Comparison of ENCODE assay signal across 9 cellular contexts in genomic region chr2:128472789-128473174, GRCh38.
DNase-seq lines count a peak whose midpoint lies in the region; ATAC-seq, FAIRE-seq and TF ChIP-seq lines count a peak whose summit lies in the region.
"Had no signal": no experiment of that assay in that cellular context is flagged by ENCODE, and none has a peak within 500 bp of the region (broad histone marks: within the 10 kb centered on the region; RNA-seq: fewer than 3 reads in every experiment).

No MANE protein-coding gene starts in this region.

- peaks cover 26% of the 10 kb centered on the region for H3K9me3 ChIP-seq in astrocyte (ENCODE audit: insufficient read depth, low read depth, low read length)
- no peaks in the 10 kb centered on the region for H3K9me3 ChIP-seq in parathyroid adenoma (ENCODE audit: control insufficient read depth, low read length)
- H3K9me3 ChIP-seq in WERI-Rb-1 (ENCODE audit: severe bottlenecking) = peaks cover 28% of the 10 kb centered on the region

- no peaks in the 10 kb centered on the region for H3K4me1 ChIP-seq in astrocyte (ENCODE audit: insufficient read depth, low read length)
- H3K4me1 ChIP-seq in parathyroid adenoma = peaks cover 9% of the 10 kb centered on the region

- H4K20me1 ChIP-seq in astrocyte (ENCODE audit: insufficient read depth, low read length) = no peaks in the 10 kb centered on the region

- DNase-seq in astrocyte (ENCODE audit: low read depth) = peak; percentile 23
- no peak for DNase-seq in HCEC 1CT
- no peak for DNase-seq in WERI-Rb-1
- no peak for DNase-seq in nephron progenitor cell
- DNase-seq: effector CD4-positive, alpha-beta T cell had no signal

- H3K36me3 ChIP-seq in astrocyte (ENCODE audit: insufficient read depth, low read length) (no peaks in the 10 kb centered on the region), parathyroid adenoma (ENCODE audit: control insufficient read depth, insufficient read depth, low read length) (no peaks in the 10 kb centered on the region), WERI-Rb-1 (no peaks in the 10 kb centered on the region)

- peaks cover 26% of the 10 kb centered on the region for H3K27me3 Mint-ChIP-seq in astrocyte (ENCODE audit: low read depth, unreplicated experiment)
- peaks cover 12% of the 10 kb centered on the region for H3K27me3 Mint-ChIP-seq in nephron progenitor cell (ENCODE audit: low read depth, poor library complexity)

- H3K9ac ChIP-seq in astrocyte (ENCODE audit: low read length) = no peak overlapping the region
- no peak overlapping the region for H3K9ac ChIP-seq in parathyroid adenoma

- H3K4me1 Mint-ChIP-seq in astrocyte (ENCODE audit: low read depth, unreplicated experiment) (no peaks in the 10 kb centered on the region), nephron progenitor cell (peaks cover 28% of the 10 kb centered on the region)

- H3K79me2 ChIP-seq in astrocyte (ENCODE audit: insufficient read depth, low read length) (no peaks in the 10 kb centered on the region), parathyroid adenoma (no peaks in the 10 kb centered on the region)

- H3K4me3 ChIP-seq in astrocyte (ENCODE audit: insufficient read depth, low read depth, low read length) = no peak overlapping the region
- no peak overlapping the region for H3K4me3 ChIP-seq in parathyroid adenoma (ENCODE audit: low read depth, low read length)
- no peak overlapping the region for H3K4me3 ChIP-seq in WERI-Rb-1 (ENCODE audit: low read depth, low read length)

- H3K4me2 ChIP-seq in astrocyte (ENCODE audit: low read length) = no peak overlapping the region
- no peak overlapping the region for H3K4me2 ChIP-seq in parathyroid adenoma (ENCODE audit: low read length)

- H3K4me3 Mint-ChIP-seq in astrocyte (ENCODE audit: unreplicated experiment) (no peak overlapping the region), nephron progenitor cell (no peak overlapping the region)

- H2AFZ ChIP-seq in astrocyte (ENCODE audit: low read depth, low read length) (no peak overlapping the region), parathyroid adenoma (peak overlapping the region; percentile 83)

- TF ChIP-seq CTCF in astrocyte (IDR thresholded peaks at IDR 0.05; ENCODE audit: insufficient read depth, low read depth, low read length) = no peak
- TF ChIP-seq CTCF in parathyroid adenoma (IDR thresholded peaks at IDR 0.05) = no peak
- no peak for TF ChIP-seq CTCF in WERI-Rb-1 (IDR thresholded peaks at IDR 0.05; ENCODE audit: low read depth, low read length)
- TF ChIP-seq CTCF in nephron progenitor cell (IDR thresholded peaks at IDR 0.05) = no peak

- no peak for FAIRE-seq in astrocyte (lab: Jason Lieb, UNC)

- peaks cover 34% of the 10 kb centered on the region for H3K9me3 Mint-ChIP-seq in astrocyte (ENCODE audit: unreplicated experiment)
- peaks cover 45% of the 10 kb centered on the region for H3K9me3 Mint-ChIP-seq in nephron progenitor cell

- H3K27ac ChIP-seq in astrocyte (ENCODE audit: low read depth, low read length) = no peak overlapping the region
- no peak overlapping the region for H3K27ac ChIP-seq in parathyroid adenoma
- no peak overlapping the region for H3K27ac ChIP-seq in WERI-Rb-1

- ATAC-seq in GM18868 (IDR thresholded peaks at IDR 0.05; ENCODE audit: unreplicated experiment) (peak; percentile 33), HG02973 (IDR thresholded peaks at IDR 0.05; ENCODE audit: unreplicated experiment) (peak; percentile 35), HG03039 (IDR thresholded peaks at IDR 0.05; ENCODE audit: unreplicated experiment) (no peak)

- H3K27me3 ChIP-seq in astrocyte (ENCODE audit: insufficient read depth, low read length) (no peaks in the 10 kb centered on the region), parathyroid adenoma (ENCODE audit: control insufficient read depth, insufficient read depth, low read length) (no peaks in the 10 kb centered on the region), WERI-Rb-1 (ENCODE audit: insufficient read depth, low read depth, severe bottlenecking) (no peaks in the 10 kb centered on the region)

- H3K27ac Mint-ChIP-seq in astrocyte (ENCODE audit: unreplicated experiment) = no peak overlapping the region
- H3K27ac Mint-ChIP-seq in nephron progenitor cell = no peak overlapping the region

- H3K36me3 Mint-ChIP-seq in astrocyte (ENCODE audit: low read depth, unreplicated experiment) (no peaks in the 10 kb centered on the region), nephron progenitor cell (ENCODE audit: low read depth) (peaks cover 13% of the 10 kb centered on the region)
